In genomic region chr12:64733857-64734256, GRCh38 we compare ENCODE assay signal across 10 cellular contexts. TPM values are rescaled to one million over a fixed set of nuclear protein-coding genes. Genes with fewer than 3 reads are reported as not detected.
DNase-seq lines count a peak whose midpoint lies in the region; ATAC-seq and TF ChIP-seq lines count a peak whose summit lies in the region.
"Had no signal": no experiment of that assay in that cellular context is flagged by ENCODE, and none has a peak within 500 bp of the region (broad histone marks: within the 10 kb centered on the region; RNA-seq: fewer than 3 reads in every experiment).

No MANE protein-coding gene starts in this region.

- H3K36me3 Mint-ChIP-seq in T-helper 17 cell (ENCODE audit: low read depth), result peaks cover 4% of the 10 kb centered on the region
- peaks cover 46% of the 10 kb centered on the region for H3K36me3 Mint-ChIP-seq in T-helper 2 cell treated with Interferon-gamma antibody and Interleukin-4, amounts not matched to agents 5 μg/mL and 100 μg/mL, for 36 hours (ENCODE audit: low read depth)

- CTCF ChIA-PET in SK-N-SH (lab: Yijun Ruan, JAX), result interaction anchor here (0.6 to 1.1 kb wide), 2 partner anchors 36 to 229 kb away, joined by 3 read pairs; no protein-coding TSS in a partner anchor

- H4K20me1 ChIP-seq in SK-N-SH (ENCODE audit: insufficient read depth), result no peaks in the 10 kb centered on the region

- DNase-seq in NCI-H345 (lab: John Stamatoyannopoulos, UW) (peak; percentile 55), NCI-H345 treated with DMSO at 0.1 percent for 48 hours (lab: John Stamatoyannopoulos, UW; ENCODE audit: unreplicated experiment) (no peak), SK-N-SH (no peak), heart right ventricle (peak; percentile 45 to 78), upper lobe of right lung (no peak), T-helper 17 cell (no peak)
- DNase-seq in T-helper 2 cell treated with Interferon-gamma antibody and Interleukin-4, amounts not matched to agents 5 μg/mL and 100 μg/mL, for 36 hours (ENCODE audit: low spot score), result no peak

- H3K4me1 ChIP-seq in SK-N-SH (ENCODE audit: control insufficient read depth in 1 of 2, insufficient read depth in 2 of 2, low read depth in 1 of 2, low read length in 1 of 2) (peaks cover 11 to 16% of the 10 kb centered on the region in 2 experiments), heart right ventricle (peaks cover 0 to 47% (median 31%) of the 10 kb centered on the region in 9 donors), upper lobe of right lung (peaks cover 9% of the 10 kb centered on the region)

- H3K27me3 Mint-ChIP-seq in T-helper 17 cell, result no peaks in the 10 kb centered on the region
- H3K27me3 Mint-ChIP-seq in T-helper 2 cell treated with Interferon-gamma antibody and Interleukin-4, amounts not matched to agents 5 μg/mL and 100 μg/mL, for 36 hours (ENCODE audit: low read depth), result no peaks in the 10 kb centered on the region
- H3K27me3 Mint-ChIP-seq: central memory CD8-positive, alpha-beta T cell had no signal

- TF ChIP-seq EP300 in SK-N-SH (IDR thresholded peaks at IDR 0.05; ENCODE audit: borderline replicate concordance in 1 of 2, low read depth in 1 of 2, low read length in 1 of 2), result peak in 1 of 2 experiments; percentile 88; a peak in 1 of 4 replicates

- H3K9me3 Mint-ChIP-seq in T-helper 2 cell treated with Interferon-gamma antibody and Interleukin-4, amounts not matched to agents 5 μg/mL and 100 μg/mL, for 36 hours, result no peaks in the 10 kb centered on the region
- H3K9me3 Mint-ChIP-seq: central memory CD8-positive, alpha-beta T cell had no signal

- H3K9me2 ChIP-seq in SK-N-SH, result no peaks in the 10 kb centered on the region

- H2AFZ ChIP-seq in SK-N-SH (ENCODE audit: low read depth), result no peak overlapping the region

- H3K9me3 ChIP-seq in SK-N-SH (no peaks in the 10 kb centered on the region), heart right ventricle (no peaks in the 10 kb centered on the region), upper lobe of right lung (no peaks in the 10 kb centered on the region), T-helper 17 cell (ENCODE audit: control insufficient read depth, low read length, poor library complexity, severe bottlenecking) (no peaks in the 10 kb centered on the region)

- POLR2A ChIA-PET in SK-N-SH (lab: Yijun Ruan, JAX), result no interaction called here

- H3F3A ChIP-seq in SK-N-SH (replicated peaks; ENCODE audit: insufficient read depth), result peaks cover 21% of the 10 kb centered on the region

- peaks cover 25% of the 10 kb centered on the region for H3K4me1 Mint-ChIP-seq in T-helper 17 cell
- H3K4me1 Mint-ChIP-seq in T-helper 2 cell treated with Interferon-gamma antibody and Interleukin-4, amounts not matched to agents 5 μg/mL and 100 μg/mL, for 36 hours (ENCODE audit: low read depth), result peaks cover 37% of the 10 kb centered on the region

- TF ChIP-seq RAD21 in SK-N-SH (IDR thresholded peaks at IDR 0.05; ENCODE audit: low read length), result no peak

- no peak overlapping the region for H3K4me3 ChIP-seq in SK-N-SH (ENCODE audit: low read depth in 2 of 2, low read length in 1 of 2)
- H3K4me3 ChIP-seq in heart right ventricle, result no peak overlapping the region
- H3K4me3 ChIP-seq in upper lobe of right lung, result no peak overlapping the region

- H3K4me2 ChIP-seq in SK-N-SH, result peak overlapping the region; percentile 9; the same call in 1 of the 2 replicates

- ATAC-seq in heart right ventricle, result peak; percentile 84 to 96 (median 92)
- ATAC-seq in upper lobe of right lung, result peak; percentile 39
- ATAC-seq in T-helper 17 cell, result no peak
- ATAC-seq in GM19452 (IDR thresholded peaks at IDR 0.05; ENCODE audit: unreplicated experiment), result no peak
- ATAC-seq: left lobe of liver had no signal

- TF ChIP-seq CTCF in SK-N-SH (IDR thresholded peaks at IDR 0.05) (no peak), heart right ventricle (IDR thresholded peaks at IDR 0.05) (no peak), upper lobe of right lung (IDR thresholded peaks at IDR 0.05) (no peak)

- WGBS in SK-N-SH (ENCODE audit: low lambda C conversion rate), result 13% methylated on average over 2 of the region's 4 CpGs
- 49 to 61% methylated on average over 4 of the region's 4 CpGs for WGBS in heart right ventricle, 2 donors

- H3K36me3 ChIP-seq in SK-N-SH (replicated peaks in 1 of 2; ENCODE audit: control insufficient read depth in 1 of 2, insufficient read depth in 2 of 2, low read length in 1 of 2), result peaks cover 22 to 56% of the 10 kb centered on the region in 2 experiments
- H3K36me3 ChIP-seq in heart right ventricle, result peaks cover 0 to 81% (median 35%) of the 10 kb centered on the region in 9 donors
- peaks cover 73% of the 10 kb centered on the region for H3K36me3 ChIP-seq in upper lobe of right lung

- no peaks in the 10 kb centered on the region for H3K27me3 ChIP-seq in SK-N-SH (ENCODE audit: insufficient read depth)
- H3K27me3 ChIP-seq in heart right ventricle, result no peaks in the 10 kb centered on the region
- H3K27me3 ChIP-seq in upper lobe of right lung, result no peaks in the 10 kb centered on the region

- no peaks in the 10 kb centered on the region for H3K79me2 ChIP-seq in SK-N-SH (ENCODE audit: insufficient read depth)

- H3K27ac ChIP-seq in SK-N-SH (ENCODE audit: low read depth in 2 of 2, low read length in 1 of 2), result peak overlapping the region; percentile 3 to 40; a peak in 2 of 4 replicates
- H3K27ac ChIP-seq in heart right ventricle, result peak overlapping the region in 9 of 10 donors; percentile 35 to 75 (median 65)
- no peak overlapping the region for H3K27ac ChIP-seq in upper lobe of right lung

- H3K9ac ChIP-seq in SK-N-SH, result no peak overlapping the region

- no peak overlapping the region for H3K27ac Mint-ChIP-seq in T-helper 17 cell
- no peak overlapping the region for H3K27ac Mint-ChIP-seq in T-helper 2 cell treated with Interferon-gamma antibody and Interleukin-4, amounts not matched to agents 5 μg/mL and 100 μg/mL, for 36 hours

- no peak overlapping the region for H3K4me3 Mint-ChIP-seq in T-helper 17 cell
- no peak overlapping the region for H3K4me3 Mint-ChIP-seq in T-helper 2 cell treated with Interferon-gamma antibody and Interleukin-4, amounts not matched to agents 5 μg/mL and 100 μg/mL, for 36 hours
- H3K4me3 Mint-ChIP-seq: central memory CD8-positive, alpha-beta T cell had no signal

- intact Hi-C loops in heart right ventricle (cut with DNase I) (no loop called here), upper lobe of right lung (cut with DNase I) (no loop called here)

TF ChIP-seq in SK-N-SH, 30 proteins besides CTCF, POLR2A, EP300 and RAD21 (continues in another document):
- TF ChIP-seq SIN3A (IDR thresholded peaks at IDR 0.05; ENCODE audit: borderline replicate concordance, low read depth, low read length), result peak; percentile 94; the same call in 1 of the 2 replicates
- no peak for TF ChIP-seq YY1 (IDR thresholded peaks at IDR 0.05; ENCODE audit: low read depth)
- peak; percentile 92 for TF ChIP-seq FOSL2 (IDR thresholded peaks at IDR 0.05; ENCODE audit: borderline replicate concordance, low read depth)
- peak; percentile 97 for TF ChIP-seq PBX3 (IDR thresholded peaks at IDR 0.05)
- no peak for TF ChIP-seq SMC3 (IDR thresholded peaks at IDR 0.05; ENCODE audit: low read depth, low read length)
- TF ChIP-seq MXI1 (IDR thresholded peaks at IDR 0.05; ENCODE audit: low read depth, low read length), result no peak
- TF ChIP-seq CHD2 (IDR thresholded peaks at IDR 0.05; ENCODE audit: low read length, partially characterized antibody), result no peak
- no peak for TF ChIP-seq ELF1 (IDR thresholded peaks at IDR 0.05)
- TF ChIP-seq TEAD4 (IDR thresholded peaks at IDR 0.05; ENCODE audit: borderline replicate concordance, insufficient read depth), result peak; percentile 83
- TF ChIP-seq FOXJ3 (CRISPR knock-in tag; IDR thresholded peaks at IDR 0.05), result no peak
- peak; percentile 98 for TF ChIP-seq TCF12 (IDR thresholded peaks at IDR 0.05)
- TF ChIP-seq RFX5 (IDR thresholded peaks at IDR 0.05; ENCODE audit: low read length), result no peak
- TF ChIP-seq, protein P1, sequence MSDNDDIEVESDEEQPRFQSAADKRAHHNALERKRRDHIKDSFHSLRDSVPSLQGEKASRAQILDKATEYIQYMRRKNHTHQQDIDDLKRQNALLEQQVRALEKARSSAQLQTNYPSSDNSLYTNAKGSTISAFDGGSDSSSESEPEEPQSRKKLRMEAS (IDR thresholded peaks at IDR 0.05; ENCODE audit: low read depth), result peak; percentile 75
- peak; percentile 80; the same call in 1 of the 2 replicates for TF ChIP-seq RXRA (IDR thresholded peaks at IDR 0.05; ENCODE audit: borderline replicate concordance, low read depth)
- TF ChIP-seq JUND (IDR thresholded peaks at IDR 0.05), result peak; percentile 81
- TF ChIP-seq, protein P2, sequence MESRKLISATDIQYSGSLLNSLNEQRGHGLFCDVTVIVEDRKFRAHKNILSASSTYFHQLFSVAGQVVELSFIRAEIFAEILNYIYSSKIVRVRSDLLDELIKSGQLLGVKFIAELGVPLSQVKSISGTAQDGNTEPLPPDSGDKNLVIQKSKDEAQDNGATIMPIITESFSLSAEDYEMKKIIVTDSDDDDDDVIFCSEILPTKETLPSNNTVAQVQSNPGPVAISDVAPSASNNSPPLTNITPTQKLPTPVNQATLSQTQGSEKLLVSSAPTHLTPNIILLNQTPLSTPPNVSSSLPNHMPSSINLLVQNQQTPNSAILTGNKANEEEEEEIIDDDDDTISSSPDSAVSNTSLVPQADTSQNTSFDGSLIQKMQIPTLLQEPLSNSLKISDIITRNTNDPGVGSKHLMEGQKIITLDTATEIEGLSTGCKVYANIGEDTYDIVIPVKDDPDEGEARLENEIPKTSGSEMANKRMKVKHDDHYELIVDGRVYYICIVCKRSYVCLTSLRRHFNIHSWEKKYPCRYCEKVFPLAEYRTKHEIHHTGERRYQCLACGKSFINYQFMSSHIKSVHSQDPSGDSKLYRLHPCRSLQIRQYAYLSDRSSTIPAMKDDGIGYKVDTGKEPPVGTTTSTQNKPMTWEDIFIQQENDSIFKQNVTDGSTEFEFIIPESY (IDR thresholded peaks at IDR 0.05; ENCODE audit: borderline replicate concordance, low read depth), result peak; percentile 71; the same call in 1 of the 2 replicates

RNA-seq across cellular contexts. Expression of gene GNS, which starts 25.3 kb away (rescaled TPM):
- 74.8 and 93.8 TPM in 2 replicates for polyA plus RNA-seq in SK-N-SH (2012; rRNA removed)
- polyA plus RNA-seq in SK-N-SH (2012; cell fraction: cytosol; rRNA removed), result 80.0 and 89.4 TPM in 2 replicates
- 32.3 and 61.5 TPM in 2 replicates for polyA plus RNA-seq in SK-N-SH (2012; cell fraction: nucleus; rRNA removed)
- total RNA-seq in heart right ventricle, result 100 to 1,000 TPM in 7 of 10 donors, 10 to 100 TPM in 3; 89.1 to 204 (median 102) TPM
- 10 to 100 TPM; 20.4 to 41.4 TPM for polyA plus RNA-seq in heart right ventricle
- total RNA-seq in upper lobe of right lung, result 188 TPM
- 10 to 100 TPM; 21.0 to 22.4 TPM for total RNA-seq in T-helper 17 cell

Comparison
In these comparisons a context has a peak if more than half of its experiments do, and no peak if none do; other contexts are left out.
1. DNase-seq: peak in NCI-H345 (single experiment) and heart right ventricle (2 of 2); none in NCI-H345 treated with DMSO at 0.1 percent for 48 hours (single experiment), SK-N-SH (single experiment), upper lobe of right lung (single experiment), T-helper 17 cell (0 of 3) and T-helper 2 cell treated with Interferon-gamma antibody and Interleukin-4, amounts not matched to agents 5 μg/mL and 100 μg/mL, for 36 hours (single experiment).
2. ATAC-seq: peak in heart right ventricle (8 of 8) and upper lobe of right lung (single experiment); none in T-helper 17 cell (single experiment) and GM19452 (single experiment).